In genomic region chr12:68561830-68562229, GRCh38 we compare ENCODE assay signal across 1 cellular context.
TF ChIP-seq lines count a peak whose summit lies in the region.

No MANE protein-coding gene starts in this region.

TF ChIP-seq in HepG2, 621 proteins besides CTCF, POLR2A, EP300 and RAD21:
- TF ChIP-seq HMGXB3 (CRISPR knock-in tag; IDR thresholded peaks at IDR 0.05; ENCODE audit: borderline replicate concordance) (no peak), ZNF629 (CRISPR knock-in tag; conservative IDR thresholded peaks at IDR 0.05) (peak; percentile 75), CHD4 (IDR thresholded peaks at IDR 0.05; ENCODE audit: borderline replicate concordance, low read length) (peak; percentile 56; the same call in 1 of the 2 replicates), IRX3 (CRISPR knock-in tag; IDR thresholded peaks at IDR 0.05; ENCODE audit: borderline replicate concordance, low read depth) (no peak), ZFP36 (IDR thresholded peaks at IDR 0.05; ENCODE audit: borderline replicate concordance, low read depth, low read length, partially characterized antibody) (no peak), ZKSCAN8 (CRISPR knock-in tag; IDR thresholded peaks at IDR 0.05; ENCODE audit: borderline replicate concordance) (no peak)
